In the genomic region with DNA sequence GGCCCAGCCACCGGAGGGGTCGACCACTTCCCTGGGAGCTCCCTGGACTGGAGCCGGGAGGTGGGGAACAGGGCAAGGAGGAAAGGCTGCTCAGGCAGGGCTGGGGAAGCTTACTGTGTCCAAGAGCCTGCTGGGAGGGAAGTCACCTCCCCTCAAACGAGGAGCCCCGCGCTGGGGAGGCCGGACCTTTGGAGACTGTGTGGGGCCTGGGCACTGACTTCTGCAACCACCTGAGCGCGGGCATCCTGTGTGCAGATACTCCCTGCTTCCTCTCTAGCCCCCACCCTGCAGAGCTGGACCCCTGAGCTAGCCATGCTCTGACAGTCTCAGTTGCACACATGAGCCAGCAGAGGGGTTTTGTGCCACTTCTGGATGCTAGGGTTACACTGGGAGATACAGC, we compare ENCODE assay signal across 6 cellular contexts. TPM values are rescaled to one million over a fixed set of nuclear protein-coding genes. Genes with fewer than 3 reads are reported as not detected.
"Had no signal": no experiment of that assay in that cellular context is flagged by ENCODE, and none has a peak within 500 bp of the region (broad histone marks: within the 10 kb centered on the region; RNA-seq: fewer than 3 reads in every experiment).

No MANE protein-coding gene starts in this region.

RNA-seq across cellular contexts. Expression of a gene that starts 50.5 kb away (rescaled TPM):
- total RNA-seq: OCI-LY7, PC-9, RPMI7951, SJCRH30, SJSA1, SK-MEL-5 had no signal
